Comparison of ENCODE assay signal across 18 cellular contexts in the genomic region with DNA sequence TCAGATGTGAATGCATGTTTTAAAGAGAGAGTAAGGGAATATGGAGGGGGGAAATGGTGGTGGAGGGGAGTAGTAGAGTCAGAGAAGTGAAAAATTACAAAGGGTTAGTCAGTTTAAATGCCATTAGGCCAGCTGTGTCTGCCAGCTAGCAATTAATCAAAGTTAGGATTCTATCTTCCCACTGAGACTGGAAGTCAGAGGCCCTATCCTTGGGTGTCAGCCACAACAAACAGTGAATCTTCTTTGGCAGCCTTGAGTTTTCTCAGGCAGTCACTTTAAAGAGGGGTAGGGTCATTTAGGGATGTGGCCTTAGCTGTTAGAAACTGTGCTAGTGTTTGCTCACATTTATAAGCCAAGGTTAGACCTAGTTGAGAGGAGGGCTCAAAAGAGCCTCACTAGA.
"Had no signal": no experiment of that assay in that cellular context is flagged by ENCODE, and none has a peak within 500 bp of the region (broad histone marks: within the 10 kb centered on the region; RNA-seq: fewer than 3 reads in every experiment).

No MANE protein-coding gene starts in this region.

- FAIRE-seq: frontal cortex, urothelium cell line had no signal

- H3K4me1 Mint-ChIP-seq: activated T-helper 17 cell treated with anti-CD3 and anti-CD28 coated beads, Interleukin-2, amount 50 U/mL, for 72 hours; naive B cell had no signal

- H3K4me3 Mint-ChIP-seq: activated T-helper 17 cell treated with anti-CD3 and anti-CD28 coated beads, Interleukin-2, amount 50 U/mL, for 72 hours; dendritic cell treated with granulocyte-macrophage colony-stimulating factor and Interleukin-4, amounts not matched to agents 40 ng/mL and 50 ng/mL, for 4 days; naive B cell; T-helper 2 cell treated with Interferon-gamma antibody and Interleukin-4, amounts not matched to agents 5 μg/mL and 100 μg/mL, for 36 hours had no signal

- H3K27ac Mint-ChIP-seq: activated T-helper 17 cell treated with anti-CD3 and anti-CD28 coated beads, Interleukin-2, amount 50 U/mL, for 72 hours; dendritic cell treated with granulocyte-macrophage colony-stimulating factor and Interleukin-4, amounts not matched to agents 40 ng/mL and 50 ng/mL, for 4 days; naive B cell; T-helper 2 cell treated with Interferon-gamma antibody and Interleukin-4, amounts not matched to agents 5 μg/mL and 100 μg/mL, for 36 hours had no signal

- H3K27ac ChIP-seq: ascending aorta, heart left ventricle, ovary, thoracic aorta had no signal

- H3K27me3 Mint-ChIP-seq: activated T-helper 17 cell treated with anti-CD3 and anti-CD28 coated beads, Interleukin-2, amount 50 U/mL, for 72 hours; dendritic cell treated with granulocyte-macrophage colony-stimulating factor and Interleukin-4, amounts not matched to agents 40 ng/mL and 50 ng/mL, for 4 days had no signal

- H3K9me3 ChIP-seq: ascending aorta, heart left ventricle, ovary, thoracic aorta had no signal

- H3K36me3 Mint-ChIP-seq: naive B cell had no signal

- H3K36me3 ChIP-seq: ascending aorta, heart left ventricle, ovary, thoracic aorta had no signal

- H3K27me3 ChIP-seq: ascending aorta, heart left ventricle, ovary had no signal

- H3K4me1 ChIP-seq: ascending aorta, heart left ventricle had no signal

- H3K9me3 Mint-ChIP-seq: dendritic cell treated with granulocyte-macrophage colony-stimulating factor and Interleukin-4, amounts not matched to agents 40 ng/mL and 50 ng/mL, for 4 days; T-helper 2 cell treated with Interferon-gamma antibody and Interleukin-4, amounts not matched to agents 5 μg/mL and 100 μg/mL, for 36 hours had no signal

- ATAC-seq: activated T-helper 17 cell treated with anti-CD3 and anti-CD28 coated beads, Interleukin-2, amount 50 U/mL, for 72 hours; heart left ventricle; left colon; sciatic nerve had no signal

- DNase-seq: activated CD4-positive, alpha-beta T cell treated with anti-CD3 and anti-CD28 coated beads, Interleukin-2, amount 50 U/mL, for 4 hours; activated CD4-positive, CD25-positive, alpha-beta regulatory T cell treated with anti-CD3 and anti-CD28 coated beads, Interleukin-2, amount 50 U/mL, for 72 hours; activated naive CD4-positive, alpha-beta T cell treated with Interleukin-2 at 50 U/mL for 16 hours; effector memory CD4-positive, alpha-beta T cell; heart left ventricle; left colon; naive B cell; ovary; stimulated activated CD4-positive, alpha-beta T cell treated with anti-CD3 and anti-CD28 coated beads, Interleukin-1b, Interleukin-23, amount 100 ng/mL, for 48 hours had no signal

- H3K4me3 ChIP-seq: ascending aorta, heart left ventricle, lung, ovary, thoracic aorta had no signal
